8 cellular contexts compared by ENCODE assay signal in genomic region chr17:28371245-28372202, GRCh38. TPM values are rescaled to one million over a fixed set of nuclear protein-coding genes. Genes with fewer than 3 reads are reported as not detected.
DNase-seq lines count a peak whose midpoint lies in the region; ATAC-seq, FAIRE-seq and TF ChIP-seq lines count a peak whose summit lies in the region.

SARM1 (plus strand) TSS chr17:28371694; CDS start chr17:28372033, 339 bp downstream.

- in situ Hi-C loops in HepG2 (cut with HindIII; ENCODE audit: extremely low pct_ligation_motif_present, low pct_unique_long_range_greater_than_20kb) = no loop called here

- H3K36me3 ChIP-seq in HepG2 (replicated peaks in 1 of 2; ENCODE audit: control insufficient read depth in 1 of 2, insufficient read depth in 2 of 2, low read length in 2 of 2) = no peaks in the 10 kb centered on the region

- peak; percentile 54 for FAIRE-seq in HepG2 (lab: Jason Lieb, UNC)

- H3K27ac ChIP-seq in cingulate gyrus (ENCODE audit: low read depth, low read length) = peak within 1 kb of the TSS; percentile 88
- peak within 1 kb of the TSS; percentile 92 for H3K27ac ChIP-seq in HepG2 (ENCODE audit: extremely low read length, insufficient read depth, low read length)

- H3K9me3 Mint-ChIP-seq in activated CD4-positive, alpha-beta T cell treated with anti-CD3 and anti-CD28 coated beads, Interleukin-2, amount 10 ng/mL, durations not matched to agents 24 days and 14 days = no peaks in the 10 kb centered on the region

- H3K27me3 Mint-ChIP-seq in activated CD4-positive, alpha-beta T cell treated with anti-CD3 and anti-CD28 coated beads, Interleukin-2, amount 10 ng/mL, durations not matched to agents 24 days and 14 days = no peaks in the 10 kb centered on the region

- no peak; a peak in 1 of 4 replicates for TF ChIP-seq EP300 in HepG2 (IDR thresholded peaks at IDR 0.05; ENCODE audit: low read depth in 2 of 2, low read length in 2 of 2)
- TF ChIP-seq EP300 in HepG2 (CRISPR knock-in tag; IDR thresholded peaks at IDR 0.05; ENCODE audit: borderline replicate concordance) = no peak

- H3K4me3 Mint-ChIP-seq in activated CD4-positive, alpha-beta T cell treated with anti-CD3 and anti-CD28 coated beads, Interleukin-2, amount 10 ng/mL, durations not matched to agents 24 days and 14 days = peak within 1 kb of the TSS; percentile 85

- no TSS peak for BruUV-seq in HepG2 (replicated peaks; lab: Mats Ljungman, UMichigan)

- H3K27me3 ChIP-seq in HepG2 (ENCODE audit: control insufficient read depth in 1 of 2, insufficient read depth in 2 of 2, low read length in 2 of 2) = no peaks in the 10 kb centered on the region

- H3K27ac Mint-ChIP-seq in activated CD4-positive, alpha-beta T cell treated with anti-CD3 and anti-CD28 coated beads, Interleukin-2, amount 10 ng/mL, durations not matched to agents 24 days and 14 days = peak within 1 kb of the TSS; percentile 91

- H4K20me1 ChIP-seq in HepG2 (ENCODE audit: insufficient read depth, low read length) = no peaks in the 10 kb centered on the region

- no peak for TF ChIP-seq RAD21 in HepG2 (CRISPR knock-in tag; IDR thresholded peaks at IDR 0.05)

- ATAC-seq in GM18502 (IDR thresholded peaks at IDR 0.05; ENCODE audit: poor library complexity, unreplicated experiment) (peak; percentile 87), HG02884 (IDR thresholded peaks at IDR 0.05; ENCODE audit: unreplicated experiment) (peak; percentile 74), HepG2 (peak; percentile 42), HG03457 (IDR thresholded peaks at IDR 0.05; ENCODE audit: unreplicated experiment) (no peak)

- H3K79me2 ChIP-seq in HepG2 (ENCODE audit: insufficient read depth, low read length) = peaks cover 7% of the 10 kb centered on the region

- peak within 1 kb of the TSS; percentile 23 to 77 (median 30); a peak in 5 of 6 replicates for H3K4me3 ChIP-seq in HepG2 (replicated peaks in 1 of 3; ENCODE audit: insufficient read depth in 1 of 3, low read depth in 2 of 3, low read length in 3 of 3)

- intact Hi-C loops in activated CD4-positive, alpha-beta T cell treated with anti-CD3 and anti-CD28 coated beads, Interleukin-2, amount 10 ng/mL, durations not matched to agents 24 days and 14 days (cut with micrococcal nuclease) = loop anchor here (1.0 kb wide), 4 partner anchors 13 to 330 kb away; partner anchors contain the start of genes IFT20, POLDIP2 and TNFAIP1
- intact Hi-C loops in HepG2 (cut with micrococcal nuclease; ENCODE audit: unreplicated experiment) = loop anchor here (2.0 kb wide), 1 partner anchor 45 kb away; no protein-coding TSS in a partner anchor

- peaks cover 47% of the 10 kb centered on the region for H3K4me1 ChIP-seq in HepG2 (ENCODE audit: insufficient read depth, low read length)

- H3K9ac ChIP-seq in HepG2 (ENCODE audit: insufficient read depth, low read depth, low read length) = peak within 1 kb of the TSS; percentile 59

- TF ChIP-seq CTCF in HepG2 (CRISPR knock-in tag; IDR thresholded peaks at IDR 0.05) = no peak

- DNase-seq in NCI-H2196 treated with DMSO at 0.1 percent for 48 hours (lab: John Stamatoyannopoulos, UW; ENCODE audit: unreplicated experiment) (peak; percentile 60), HepG2 (ENCODE audit: low spot score) (peak; percentile 75)
- peak; percentile 96 for DNase-seq in activated CD4-positive, alpha-beta T cell treated with anti-CD3 and anti-CD28 coated beads, Interleukin-2, amount 10 ng/mL, durations not matched to agents 24 days and 14 days
- peak; percentile 88 to 91 for DNase-seq in stimulated activated CD4-positive, alpha-beta T cell treated with anti-CD3 and anti-CD28 coated beads, Interleukin-2, amount 100 ng/mL, for 24 hours

- H3K9me3 ChIP-seq in HepG2 (ENCODE audit: low read length) = no peaks in the 10 kb centered on the region

- CTCF ChIA-PET in HepG2 (lab: Yijun Ruan, JAX; ENCODE audit: low intra/inter-chr PET ratio, low total read pairs) = no interaction called here

- TF ChIP-seq POLR2A in HepG2 (IDR thresholded peaks at IDR 0.05; ENCODE audit: insufficient read depth in 1 of 2, low read depth in 2 of 2, low read length in 2 of 2) = peak in 1 of 2 experiments; percentile 49; a peak in 2 of 4 replicates

- 51% methylated on average over 43 of the region's 80 CpGs for WGBS in HepG2 (ENCODE audit: low lambda C conversion rate)

- peaks cover 21% of the 10 kb centered on the region for H3K4me1 Mint-ChIP-seq in activated CD4-positive, alpha-beta T cell treated with anti-CD3 and anti-CD28 coated beads, Interleukin-2, amount 10 ng/mL, durations not matched to agents 24 days and 14 days

- peaks cover 9% of the 10 kb centered on the region for H3K36me3 Mint-ChIP-seq in activated CD4-positive, alpha-beta T cell treated with anti-CD3 and anti-CD28 coated beads, Interleukin-2, amount 10 ng/mL, durations not matched to agents 24 days and 14 days (ENCODE audit: low read depth)

- peak within 1 kb of the TSS; percentile 96 for H3K4me2 ChIP-seq in HepG2 (ENCODE audit: low read depth, low read length)

- POLR2A ChIA-PET in HepG2 (lab: Yijun Ruan, JAX) = interaction anchor here (0.7 to 8.3 kb wide), 9 partner anchors 10 to 49 kb away, joined by 3 to 183 read pairs (median 7); partner anchors contain the start of genes POLDIP2 and SLC46A1

- H2AFZ ChIP-seq in HepG2 (ENCODE audit: low read length) = no peak within 1 kb of the TSS

TF ChIP-seq in HepG2, 621 proteins besides CTCF, POLR2A, EP300 and RAD21 (continues in another document):
- TF ChIP-seq HES4 (CRISPR knock-in tag; IDR thresholded peaks at IDR 0.05; ENCODE audit: borderline replicate concordance) (no peak), SP5 (CRISPR knock-in tag; IDR thresholded peaks at IDR 0.05; ENCODE audit: borderline replicate concordance, low read depth) (peak; percentile 78), CENPT (CRISPR knock-in tag; IDR thresholded peaks at IDR 0.05; ENCODE audit: low read depth) (no peak), SP4 (CRISPR knock-in tag; IDR thresholded peaks at IDR 0.05) (peak; percentile 63; the same call in 1 of the 2 replicates), ELK4 (CRISPR knock-in tag; IDR thresholded peaks at IDR 0.05; ENCODE audit: borderline replicate concordance) (no peak), ZNF367 (CRISPR knock-in tag; IDR thresholded peaks at IDR 0.05; ENCODE audit: borderline replicate concordance) (no peak), SAFB2 (CRISPR knock-in tag; IDR thresholded peaks at IDR 0.05; ENCODE audit: borderline replicate concordance, low read depth) (no peak), ATRX (CRISPR knock-in tag; IDR thresholded peaks at IDR 0.05; ENCODE audit: borderline replicate concordance) (no peak)

RNA-seq across cellular contexts. Expression of gene SARM1, which starts in this region (rescaled TPM):
- 36.4 and 37.7 TPM in 2 replicates for total RNA-seq in activated CD4-positive, alpha-beta T cell treated with anti-CD3 and anti-CD28 coated beads, Interleukin-2, amount 10 ng/mL, durations not matched to agents 24 days and 14 days
- total RNA-seq in HepG2 (2016; rRNA removed; fragmentation: Illumina TruSeq; extraction: Trizol) = 0.25 and 0.73 TPM in 2 replicates
- 0.09 and 0.20 TPM in 2 replicates for total RNA-seq in HepG2 (2016; cell fraction: cytosol; rRNA removed; fragmentation: Illumina TruSeq; extraction: Trizol; ENCODE audit: low read depth)
- 0.73 and 0.78 TPM in 2 replicates for total RNA-seq in HepG2 (2016; cell fraction: insoluble cytoplasmic fraction; rRNA removed; fragmentation: Illumina TruSeq; extraction: Trizol)
- 0.09 and 0.28 TPM in 2 replicates for total RNA-seq in HepG2 (2016; cell fraction: membrane; rRNA removed; fragmentation: Illumina TruSeq; extraction: Trizol)
- total RNA-seq in HepG2 (2016; cell fraction: nucleus; rRNA removed; fragmentation: Illumina TruSeq; extraction: Trizol) = 0.84 and 0.94 TPM in 2 replicates
- 0.86 and 1.1 TPM in 2 replicates for polyA plus RNA-seq in HepG2 (2011; rRNA removed)
- 0.30 and 0.56 TPM in 2 replicates for polyA plus RNA-seq in HepG2 (2011; cell fraction: cytosol; rRNA removed)
- 5.4 and 6.1 TPM in 2 replicates for polyA plus RNA-seq in HepG2 (2011; cell fraction: nucleus; rRNA removed)
- polyA plus RNA-seq in HepG2 (2012) = 0.36 and 3.0 TPM in 2 replicates
- polyA plus RNA-seq in HepG2 (2016; cell fraction: cytosol; fragmentation: Illumina TruSeq; extraction: Trizol; ENCODE audit: low read depth) = 0.14 and 0.16 TPM in 2 replicates
- 0.27 and 0.61 TPM in 2 replicates for polyA plus RNA-seq in HepG2 (2016; cell fraction: insoluble cytoplasmic fraction; fragmentation: Illumina TruSeq; extraction: Trizol; ENCODE audit: low read depth)
- 0.22 and 0.23 TPM in 2 replicates for polyA plus RNA-seq in HepG2 (2016; cell fraction: membrane; fragmentation: Illumina TruSeq; extraction: Trizol; ENCODE audit: low read depth)
- 2.1 and 2.7 TPM in 2 replicates for polyA plus RNA-seq in HepG2 (2016; cell fraction: nucleus; fragmentation: Illumina TruSeq; extraction: Trizol; ENCODE audit: insufficient read depth, low read depth)
- polyA minus RNA-seq in HepG2 (2011; rRNA and poly(A)+ RNA removed; ENCODE audit: low replicate concordance) = 2.2 and 23.4 TPM in 2 replicates
- 0.09 and 0.30 TPM in 2 replicates for polyA minus RNA-seq in HepG2 (2011; cell fraction: cytosol; rRNA and poly(A)+ RNA removed)
- 3.9 TPM in 2 replicates for polyA minus RNA-seq in HepG2 (2011; cell fraction: nucleus; rRNA and poly(A)+ RNA removed)

Comparison
In these comparisons a context has a peak if more than half of its experiments do, and no peak if none do; other contexts are left out.
1. RNA of gene SARM1 (total RNA-seq): 36.4 to 37.7 TPM in activated CD4-positive, alpha-beta T cell treated with anti-CD3 and anti-CD28 coated beads, Interleukin-2, amount 10 ng/mL, durations not matched to agents 24 days and 14 days; 0.09 to 0.94 TPM in HepG2; every median in the first group is over 10 times any median in the second.
2. Peak in every context shown above with its lines, with median percentiles within 50 percentile points of each other: DNase-seq.